Comparison of ENCODE assay signal across 23 cellular contexts in genomic region chr10:122465401-122465800, GRCh38. TPM values are rescaled to one million over a fixed set of nuclear protein-coding genes. Genes with fewer than 3 reads are reported as not detected.
A peak's percentile ranks its signal among the peaks of the same experiment; 100 is the strongest.
DNase-seq lines count a peak whose midpoint lies in the region; ATAC-seq and TF ChIP-seq lines count a peak whose summit lies in the region.
"Had no signal": no experiment of that assay in that cellular context is flagged by ENCODE, and none has a peak within 500 bp of the region (broad histone marks: within the 10 kb centered on the region; RNA-seq: fewer than 3 reads in every experiment).

No MANE protein-coding gene starts in this region.

- dilution Hi-C loops in mammary epithelial cell (cut with HindIII; ENCODE audit: low sequenced_read_pairs) = no loop called here

- peak overlapping the region; percentile 17 for H3K27ac Mint-ChIP-seq in chondrocyte (ENCODE audit: unreplicated experiment)
- no peak overlapping the region for H3K27ac Mint-ChIP-seq in nephron
- H3K27ac Mint-ChIP-seq: CD4-positive, alpha-beta memory T cell; HFFc6 had no signal

- H3K36me3 ChIP-seq in mammary epithelial cell (ENCODE audit: insufficient read depth, low read length) (peaks cover 15% of the 10 kb centered on the region), breast epithelium (no peaks in the 10 kb centered on the region), OCI-LY7 (ENCODE audit: insufficient read depth, low read length) (no peaks in the 10 kb centered on the region)
- H3K36me3 ChIP-seq: BLaER1 had no signal

- POLR2A ChIA-PET in OCI-LY7 (lab: Charles Lee) = interaction anchor here (0.5 kb wide), 1 partner anchor 47 kb away, joined by 3 read pairs; no protein-coding TSS in a partner anchor

- H3K4me1 Mint-ChIP-seq in chondrocyte (ENCODE audit: low read depth) (peaks cover 82% of the 10 kb centered on the region), nephron (peaks cover 36% of the 10 kb centered on the region)

- H3K27me3 ChIP-seq in mammary epithelial cell (ENCODE audit: insufficient read depth, low read length) (no peaks in the 10 kb centered on the region), breast epithelium (no peaks in the 10 kb centered on the region)
- H3K27me3 ChIP-seq: BLaER1 had no signal

- in situ Hi-C loops in mammary epithelial cell (cut with MboI; ENCODE audit: low sequenced_read_pairs in 2 of 2) = loop anchor here in 1 of 2 donors (10.0 kb wide), 1 partner anchor 99 kb away; the partner anchor contains the start of gene DMBT1

- H3K36me3 Mint-ChIP-seq in chondrocyte (ENCODE audit: low read depth) (peaks cover 18% of the 10 kb centered on the region), nephron (ENCODE audit: low read depth) (no peaks in the 10 kb centered on the region)

- H3K9me2 ChIP-seq in OCI-LY7 (ENCODE audit: insufficient read depth, low read length) = no peaks in the 10 kb centered on the region

- no peak overlapping the region for H3K9ac ChIP-seq in mammary epithelial cell (ENCODE audit: insufficient read depth, low read length)
- H3K9ac ChIP-seq: BLaER1 had no signal

- H3K4me3 Mint-ChIP-seq in chondrocyte (ENCODE audit: unreplicated experiment) (peak overlapping the region; percentile 95), nephron (peak overlapping the region in 2 of 3 experiments; percentile 52 to 96)
- H3K4me3 Mint-ChIP-seq: HFFc6 had no signal

- H3K9me3 Mint-ChIP-seq in chondrocyte (ENCODE audit: low read depth) = no peaks in the 10 kb centered on the region
- no peaks in the 10 kb centered on the region for H3K9me3 Mint-ChIP-seq in nephron
- H3K9me3 Mint-ChIP-seq: CD4-positive, alpha-beta memory T cell; HFFc6 had no signal

- ATAC-seq in HG03354 (IDR thresholded peaks at IDR 0.05; ENCODE audit: poor library complexity, severe bottlenecking, unreplicated experiment) = no peak
- ATAC-seq: A549 had no signal

- H3K4me3 ChIP-seq in mammary epithelial cell (replicated peaks in 1 of 3; ENCODE audit: insufficient read depth in 1 of 3, low read depth in 2 of 3, low read length in 3 of 3) = no peak overlapping the region
- H3K4me3 ChIP-seq in breast epithelium = no peak overlapping the region
- no peak overlapping the region for H3K4me3 ChIP-seq in OCI-LY7 (ENCODE audit: low read depth, low read length, poor library complexity, severe bottlenecking)
- H3K4me3 ChIP-seq: A549, BLaER1, SK-N-MC had no signal

- H3K27me3 Mint-ChIP-seq in chondrocyte (ENCODE audit: low read depth) (no peaks in the 10 kb centered on the region), nephron (ENCODE audit: low read depth) (peaks cover 71% of the 10 kb centered on the region)

- TF ChIP-seq CTCF in mammary epithelial cell (conservative IDR thresholded peaks at IDR 0.05 in 1 of 2, IDR thresholded peaks at IDR 0.05 in 1 of 2; ENCODE audit: extremely low read depth in 1 of 2, insufficient read depth in 1 of 2, low read depth in 1 of 2, low read length in 2 of 2) (no peak), breast epithelium (IDR thresholded peaks at IDR 0.05) (no peak), chondrocyte (IDR thresholded peaks at IDR 0.05) (no peak), nephron (IDR thresholded peaks at IDR 0.05; ENCODE audit: unreplicated experiment in 3 of 3) (no peak), OCI-LY7 (conservative IDR thresholded peaks at IDR 0.05; ENCODE audit: low read length) (no peak)

- WGBS in mammary epithelial cell (ENCODE audit: low coverage, missing lambda C conversion rate) = 91% methylated on average over 3 of the region's 3 CpGs

- H3K27ac ChIP-seq in mammary epithelial cell (ENCODE audit: insufficient read depth, low read depth, low read length) = no peak overlapping the region
- H3K27ac ChIP-seq in breast epithelium = peak overlapping the region in 1 of 2 donors; percentile 76
- H3K27ac ChIP-seq in temporal lobe (ENCODE audit: low read depth, low read length) = peak overlapping the region; percentile 68
- no peak overlapping the region for H3K27ac ChIP-seq in OCI-LY7 (ENCODE audit: low read depth, low read length, poor library complexity, severe bottlenecking)
- H3K27ac ChIP-seq: A549, BLaER1, SK-N-MC had no signal

- no peaks in the 10 kb centered on the region for H4K20me1 ChIP-seq in mammary epithelial cell (ENCODE audit: insufficient read depth, low read length)
- H4K20me1 ChIP-seq in OCI-LY7 (ENCODE audit: insufficient read depth, low read length) = no peaks in the 10 kb centered on the region
- H4K20me1 ChIP-seq: BLaER1 had no signal

- H3K4me2 ChIP-seq in mammary epithelial cell (ENCODE audit: insufficient read depth, low read depth, low read length) (peak overlapping the region; percentile 86), OCI-LY7 (ENCODE audit: low read length) (no peak overlapping the region)
- H3K4me2 ChIP-seq: A549, BLaER1 had no signal

- BruUV-seq in mammary epithelial cell (replicated peaks; lab: Mats Ljungman, UMichigan) (no TSS peak), OCI-LY7 (replicated peaks; lab: Mats Ljungman, UMichigan) (no TSS peak)

- intact Hi-C loops in mammary epithelial cell (cut with micrococcal nuclease) (no loop called here), breast epithelium (cut with DNase I; ENCODE audit: low total_unique reads) (no loop called here), OCI-LY7 (cut with micrococcal nuclease; ENCODE audit: unreplicated experiment) (no loop called here)

- DNase-seq in mammary epithelial cell (no peak), breast epithelium (ENCODE audit: low spot score in 2 of 2) (no peak), chondrocyte (ENCODE audit: low spot score) (no peak), NCI-H510A treated with DMSO at 0.1 percent for 48 hours (lab: John Stamatoyannopoulos, UW) (no peak), OCI-LY7 (ENCODE audit: low spot score) (no peak)
- DNase-seq: CD4-positive, alpha-beta memory T cell; DND-41; H7; HFFc6; KG1; MV-4-11; NCI-H187 treated with DMSO at 0.1 percent for 48 hours; NCI-H226; NCI-H526 treated with DMSO at 0.1 percent for 48 hours; NK-92 treated with Interleukin-12 subunit alpha and Interleukin-12 subunit beta, amount 100 ng/mL, for 24 hours; Right ventricle myocardium superior had no signal

- H2AFZ ChIP-seq in mammary epithelial cell (ENCODE audit: low read depth, low read length) = no peak overlapping the region
- H2AFZ ChIP-seq in OCI-LY7 (ENCODE audit: low read length) = no peak overlapping the region

- H3K9me3 ChIP-seq in mammary epithelial cell (replicated peaks; ENCODE audit: insufficient read depth, low read length) (no peaks in the 10 kb centered on the region), breast epithelium (no peaks in the 10 kb centered on the region), OCI-LY7 (ENCODE audit: low read length) (no peaks in the 10 kb centered on the region)
- H3K9me3 ChIP-seq: A549 had no signal

- TF ChIP-seq POLR2A in breast epithelium (IDR thresholded peaks at IDR 0.05) = no peak

- CTCF ChIA-PET in mammary epithelial cell (lab: Charles Lee; ENCODE audit: low non-redundant PET) = interaction anchor here (0.6 kb wide), 1 partner anchor 27 kb away, joined by 4 read pairs; no protein-coding TSS in a partner anchor
- CTCF ChIA-PET in OCI-LY7 (lab: Charles Lee; ENCODE audit: unreplicated experiment) = no interaction called here

- H3K79me2 ChIP-seq in mammary epithelial cell (ENCODE audit: insufficient read depth, low read length) = peaks cover 84% of the 10 kb centered on the region
- no peaks in the 10 kb centered on the region for H3K79me2 ChIP-seq in OCI-LY7 (ENCODE audit: insufficient read depth, low read depth, low read length)

- H3K4me1 ChIP-seq in mammary epithelial cell (ENCODE audit: insufficient read depth, low read length) (peaks cover 57% of the 10 kb centered on the region), breast epithelium (peaks cover 3 to 4% of the 10 kb centered on the region in 2 donors), OCI-LY7 (ENCODE audit: insufficient read depth, low read length, poor library complexity, severe bottlenecking) (no peaks in the 10 kb centered on the region)
- H3K4me1 ChIP-seq: BLaER1 had no signal

RNA-seq across cellular contexts. Expression of gene HTRA1, which starts 4.0 kb away (rescaled TPM):
- total RNA-seq in mammary epithelial cell (100 to 1,000 TPM; 179 to 311 TPM), breast epithelium (100 to 1,000 TPM; 116 to 347 (median 152) TPM), chondrocyte (1,260 to 1,504 TPM (median 1,485 TPM) in 3 replicates), temporal lobe (46.7 TPM), OCI-LY7 (2022) (not detected in 2 replicates)
- polyA plus RNA-seq in mammary epithelial cell = 615 TPM
- polyA minus RNA-seq in mammary epithelial cell = 271 TPM
- not detected in 2 replicates for total RNA-seq in OCI-LY7 (2014; rRNA removed; shearing (Covaris generic))
- total RNA-seq: HT-29 had no signal

RNA-seq across cellular contexts. Expression of gene ARMS2, which starts 10.9 kb away (rescaled TPM):
- under 1 TPM in 1 of 2 donors, not detected in 1; 0.17 TPM for total RNA-seq in mammary epithelial cell
- polyA plus RNA-seq in mammary epithelial cell = not detected
- not detected for polyA minus RNA-seq in mammary epithelial cell
- total RNA-seq in breast epithelium = not detected
- total RNA-seq in chondrocyte = 0.62 to 1.1 TPM in 2 of 3 replicates, not detected in the other
- not detected for total RNA-seq in temporal lobe
- total RNA-seq in OCI-LY7 (2014; rRNA removed; shearing (Covaris generic)) = not detected in 2 replicates
- total RNA-seq in OCI-LY7 (2022) = not detected in 2 replicates
- total RNA-seq: CD4-positive, alpha-beta memory T cell; H7; HFFc6; HT-29; Right ventricle myocardium superior had no signal
- polyA plus RNA-seq: A549; CD4-positive, alpha-beta memory T cell had no signal

Comparison
In these comparisons a context has a peak if more than half of its experiments do, and no peak if none do; other contexts are left out.
1. RNA of gene HTRA1, which starts 4.0 kb away (total RNA-seq): 1,260 to 1,504 TPM in chondrocyte, 179 to 311 TPM in mammary epithelial cell, 116 to 347 TPM in breast epithelium and 46.7 TPM in temporal lobe (single experiment); not detected in OCI-LY7; every median in the first group is over 10 times any median in the second.